12 cellular contexts compared by ENCODE assay signal in the genomic region with DNA sequence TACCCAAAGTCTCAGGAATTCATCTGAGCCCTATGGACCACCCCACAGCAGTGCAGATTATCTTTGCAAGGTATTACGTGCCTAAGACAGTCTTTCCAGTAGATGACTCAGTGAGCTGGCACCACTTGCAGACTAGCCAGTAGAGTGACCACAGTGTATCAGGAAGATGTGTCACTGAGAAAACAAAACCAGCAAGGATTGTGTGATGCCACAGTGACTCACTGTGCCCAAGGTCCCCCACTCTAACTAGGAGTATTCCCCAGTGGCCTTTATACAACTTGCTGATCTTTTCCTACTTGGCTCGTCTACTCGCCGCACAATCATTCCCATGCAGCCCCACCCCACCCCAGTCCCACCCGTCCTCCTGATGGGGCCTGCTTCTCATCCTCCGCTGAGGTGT. TPM values are rescaled to one million over a fixed set of nuclear protein-coding genes. Genes with fewer than 3 reads are reported as not detected.
DNase-seq lines count a peak whose midpoint lies in the region; ATAC-seq and TF ChIP-seq lines count a peak whose summit lies in the region.
"Had no signal": no experiment of that assay in that cellular context is flagged by ENCODE, and none has a peak within 500 bp of the region (broad histone marks: within the 10 kb centered on the region; RNA-seq: fewer than 3 reads in every experiment).

No MANE protein-coding gene starts in this region.

- no peaks in the 10 kb centered on the region for H3K4me1 Mint-ChIP-seq in endothelial cell (ENCODE audit: unreplicated experiment)

- peaks cover 51% of the 10 kb centered on the region for H3F3A ChIP-seq in SK-N-SH (replicated peaks; ENCODE audit: insufficient read depth)
- H3F3A ChIP-seq in MM.1S (ENCODE audit: insufficient read depth, low read length): no peaks in the 10 kb centered on the region

- TF ChIP-seq CTCF in SK-N-SH (IDR thresholded peaks at IDR 0.05) (peak; percentile 38), endothelial cell (IDR thresholded peaks at IDR 0.05; ENCODE audit: unreplicated experiment) (no peak), MM.1S (IDR thresholded peaks at IDR 0.05; ENCODE audit: low read length) (no peak)

- H3K9me3 ChIP-seq in SK-N-SH: no peaks in the 10 kb centered on the region
- H3K9me3 ChIP-seq in MM.1S (replicated peaks; ENCODE audit: insufficient read depth, low read length): no peaks in the 10 kb centered on the region

- H3K36me3 ChIP-seq in SK-N-SH (replicated peaks in 1 of 2; ENCODE audit: control insufficient read depth in 1 of 2, insufficient read depth in 2 of 2, low read length in 1 of 2): no peaks in the 10 kb centered on the region
- no peaks in the 10 kb centered on the region for H3K36me3 ChIP-seq in MM.1S (replicated peaks; ENCODE audit: insufficient read depth, low read length)

- no peaks in the 10 kb centered on the region for H4K20me1 ChIP-seq in SK-N-SH (ENCODE audit: insufficient read depth)
- no peaks in the 10 kb centered on the region for H4K20me1 ChIP-seq in MM.1S (ENCODE audit: insufficient read depth, low read length)

- peaks cover 2% of the 10 kb centered on the region for H3K27me3 Mint-ChIP-seq in endothelial cell (ENCODE audit: unreplicated experiment)

- H3K4me3 ChIP-seq in SK-N-SH (ENCODE audit: low read depth in 2 of 2, low read length in 1 of 2) (no peak overlapping the region; a peak in 1 of 4 replicates), MM.1S (ENCODE audit: low read length) (no peak overlapping the region)

- no peaks in the 10 kb centered on the region for H3K36me3 Mint-ChIP-seq in activated naive CD4-positive, alpha-beta T cell treated with anti-CD3 and anti-CD28 coated beads, Interleukin-2, amount 50 U/mL, for 72 hours
- no peaks in the 10 kb centered on the region for H3K36me3 Mint-ChIP-seq in endothelial cell (ENCODE audit: low read depth, unreplicated experiment)

- no peak for TF ChIP-seq RAD21 in SK-N-SH (IDR thresholded peaks at IDR 0.05; ENCODE audit: low read length)

- H3K4me2 ChIP-seq in SK-N-SH: peak overlapping the region; percentile 71
- H3K4me2 ChIP-seq in MM.1S (ENCODE audit: low read depth, low read length): no peak overlapping the region

- H3K9me2 ChIP-seq in SK-N-SH: no peaks in the 10 kb centered on the region
- H3K9me2 ChIP-seq in MM.1S (replicated peaks; ENCODE audit: insufficient read depth, low read length): no peaks in the 10 kb centered on the region

- H2AFZ ChIP-seq in SK-N-SH (ENCODE audit: low read depth) (no peak overlapping the region), MM.1S (ENCODE audit: low read length) (no peak overlapping the region)

- POLR2A ChIA-PET in SK-N-SH (lab: Yijun Ruan, JAX): no interaction called here

- H3K9ac ChIP-seq in SK-N-SH (peak overlapping the region; percentile 31; the same call in 1 of the 2 replicates), MM.1S (ENCODE audit: low read length) (no peak overlapping the region)

- peaks cover 3 to 37% of the 10 kb centered on the region in 2 experiments; a peak in 3 of 4 replicates for H3K4me1 ChIP-seq in SK-N-SH (ENCODE audit: control insufficient read depth in 1 of 2, insufficient read depth in 2 of 2, low read depth in 1 of 2, low read length in 1 of 2)
- no peaks in the 10 kb centered on the region for H3K4me1 ChIP-seq in MM.1S (ENCODE audit: low read length)

- WGBS in SK-N-SH (ENCODE audit: low lambda C conversion rate): 13% methylated on average over 6 of the region's 6 CpGs

- TF ChIP-seq EP300 in SK-N-SH (IDR thresholded peaks at IDR 0.05; ENCODE audit: borderline replicate concordance in 1 of 2, low read depth in 1 of 2, low read length in 1 of 2): peak in 1 of 2 experiments; percentile 96; a peak in 2 of 4 replicates

- H3K27me3 ChIP-seq in SK-N-SH (ENCODE audit: insufficient read depth): no peaks in the 10 kb centered on the region
- no peaks in the 10 kb centered on the region for H3K27me3 ChIP-seq in MM.1S (replicated peaks; ENCODE audit: insufficient read depth, low read length)

- peak; percentile 96 to 100 for ATAC-seq in activated naive CD4-positive, alpha-beta T cell treated with anti-CD3 and anti-CD28 coated beads, Interleukin-2, amount 50 U/mL, for 72 hours

- H3K79me2 ChIP-seq in SK-N-SH (ENCODE audit: insufficient read depth): peaks cover 6% of the 10 kb centered on the region; the same call in 1 of the 2 replicates
- no peaks in the 10 kb centered on the region for H3K79me2 ChIP-seq in MM.1S (ENCODE audit: low read length)

- CTCF ChIA-PET in SK-N-SH (lab: Yijun Ruan, JAX): interaction anchor here (0.7 to 1.6 kb wide), 4 partner anchors 21 to 439 kb away, joined by 3 to 5 read pairs (median 4); no protein-coding TSS in a partner anchor

- H3K27ac ChIP-seq in SK-N-SH (ENCODE audit: low read depth in 2 of 2, low read length in 1 of 2) (peak overlapping the region in 1 of 2 experiments; percentile 80; a peak in 2 of 4 replicates), MM.1S (ENCODE audit: low read length) (no peak overlapping the region)

- H3K9me3 Mint-ChIP-seq in activated naive CD4-positive, alpha-beta T cell treated with anti-CD3 and anti-CD28 coated beads, Interleukin-2, amount 50 U/mL, for 72 hours: no peaks in the 10 kb centered on the region
- H3K9me3 Mint-ChIP-seq in endothelial cell (ENCODE audit: unreplicated experiment): no peaks in the 10 kb centered on the region

- H3K4me3 Mint-ChIP-seq in endothelial cell (ENCODE audit: unreplicated experiment): no peak overlapping the region

- no peak overlapping the region for H3K27ac Mint-ChIP-seq in activated naive CD4-positive, alpha-beta T cell treated with anti-CD3 and anti-CD28 coated beads, Interleukin-2, amount 50 U/mL, for 72 hours
- no peak overlapping the region for H3K27ac Mint-ChIP-seq in endothelial cell (ENCODE audit: unreplicated experiment)

- peak; percentile 10 to 56 for DNase-seq in activated naive CD4-positive, alpha-beta T cell treated with anti-CD3 and anti-CD28 coated beads, Interleukin-2, amount 50 U/mL, for 72 hours (ENCODE audit: low spot score in 2 of 2)
- no peak for DNase-seq in activated naive CD4-positive, alpha-beta T cell treated with anti-CD3 and anti-CD28 coated beads, Interleukin-2, amount 50 U/mL, for 16 hours
- DNase-seq in SK-N-SH: no peak
- DNase-seq in fibroblast of the conjunctiva (ENCODE audit: low read depth): peak; percentile 88
- peak; percentile 94 for DNase-seq in stromal cell of bone marrow (ENCODE audit: low read depth)
- DNase-seq in superior temporal gyrus (ENCODE audit: extremely low spot score): no peak
- no peak for DNase-seq in endothelial cell (ENCODE audit: low spot score)
- DNase-seq in MM.1S: no peak
- DNase-seq: DND-41, midbrain had no signal

TF ChIP-seq in SK-N-SH, 30 proteins besides CTCF, POLR2A, EP300 and RAD21 (continues in another document):
- TF ChIP-seq, protein P1, sequence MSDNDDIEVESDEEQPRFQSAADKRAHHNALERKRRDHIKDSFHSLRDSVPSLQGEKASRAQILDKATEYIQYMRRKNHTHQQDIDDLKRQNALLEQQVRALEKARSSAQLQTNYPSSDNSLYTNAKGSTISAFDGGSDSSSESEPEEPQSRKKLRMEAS (IDR thresholded peaks at IDR 0.05; ENCODE audit: low read depth): peak; percentile 64; the same call in 1 of the 2 replicates
- TF ChIP-seq POLR2AphosphoS5 (IDR thresholded peaks at IDR 0.05; ENCODE audit: low read depth, low read length) (peak; percentile 79; the same call in 1 of the 2 replicates), FOSL2 (IDR thresholded peaks at IDR 0.05; ENCODE audit: borderline replicate concordance, low read depth) (peak; percentile 98), RCOR1 (IDR thresholded peaks at IDR 0.05; ENCODE audit: low read length) (no peak), RXRA (IDR thresholded peaks at IDR 0.05; ENCODE audit: borderline replicate concordance, low read depth) (peak; percentile 84; the same call in 1 of the 2 replicates)
- TF ChIP-seq, protein P2, sequence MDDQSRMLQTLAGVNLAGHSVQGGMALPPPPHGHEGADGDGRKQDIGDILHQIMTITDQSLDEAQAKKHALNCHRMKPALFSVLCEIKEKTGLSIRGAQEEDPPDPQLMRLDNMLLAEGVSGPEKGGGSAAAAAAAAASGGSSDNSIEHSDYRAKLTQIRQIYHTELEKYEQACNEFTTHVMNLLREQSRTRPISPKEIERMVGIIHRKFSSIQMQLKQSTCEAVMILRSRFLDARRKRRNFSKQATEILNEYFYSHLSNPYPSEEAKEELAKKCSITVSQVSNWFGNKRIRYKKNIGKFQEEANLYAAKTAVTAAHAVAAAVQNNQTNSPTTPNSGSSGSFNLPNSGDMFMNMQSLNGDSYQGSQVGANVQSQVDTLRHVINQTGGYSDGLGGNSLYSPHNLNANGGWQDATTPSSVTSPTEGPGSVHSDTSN (IDR thresholded peaks at IDR 0.05): peak; percentile 87
- TF ChIP-seq, protein P3, sequence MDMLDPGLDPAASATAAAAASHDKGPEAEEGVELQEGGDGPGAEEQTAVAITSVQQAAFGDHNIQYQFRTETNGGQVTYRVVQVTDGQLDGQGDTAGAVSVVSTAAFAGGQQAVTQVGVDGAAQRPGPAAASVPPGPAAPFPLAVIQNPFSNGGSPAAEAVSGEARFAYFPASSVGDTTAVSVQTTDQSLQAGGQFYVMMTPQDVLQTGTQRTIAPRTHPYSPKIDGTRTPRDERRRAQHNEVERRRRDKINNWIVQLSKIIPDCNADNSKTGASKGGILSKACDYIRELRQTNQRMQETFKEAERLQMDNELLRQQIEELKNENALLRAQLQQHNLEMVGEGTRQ (IDR thresholded peaks at IDR 0.05; ENCODE audit: borderline replicate concordance, low read depth, low read length): no peak
- TF ChIP-seq, protein P4, sequence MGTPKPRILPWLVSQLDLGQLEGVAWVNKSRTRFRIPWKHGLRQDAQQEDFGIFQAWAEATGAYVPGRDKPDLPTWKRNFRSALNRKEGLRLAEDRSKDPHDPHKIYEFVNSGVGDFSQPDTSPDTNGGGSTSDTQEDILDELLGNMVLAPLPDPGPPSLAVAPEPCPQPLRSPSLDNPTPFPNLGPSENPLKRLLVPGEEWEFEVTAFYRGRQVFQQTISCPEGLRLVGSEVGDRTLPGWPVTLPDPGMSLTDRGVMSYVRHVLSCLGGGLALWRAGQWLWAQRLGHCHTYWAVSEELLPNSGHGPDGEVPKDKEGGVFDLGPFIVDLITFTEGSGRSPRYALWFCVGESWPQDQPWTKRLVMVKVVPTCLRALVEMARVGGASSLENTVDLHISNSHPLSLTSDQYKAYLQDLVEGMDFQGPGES (IDR thresholded peaks at IDR 0.05; ENCODE audit: low read depth, low read length): no peak

RNA-seq across cellular contexts. Expression of a gene that starts 26.8 kb away (rescaled TPM):
- total RNA-seq in activated naive CD4-positive, alpha-beta T cell treated with anti-CD3 and anti-CD28 coated beads, Interleukin-2, amount 50 U/mL, for 72 hours: 100 to 1,000 TPM; 104 to 119 TPM
- 108 and 123 TPM in 2 replicates for polyA plus RNA-seq in SK-N-SH (2012; rRNA removed)
- 111 and 128 TPM in 2 replicates for polyA plus RNA-seq in SK-N-SH (2012; cell fraction: cytosol; rRNA removed)
- 126 and 178 TPM in 2 replicates for polyA plus RNA-seq in SK-N-SH (2012; cell fraction: nucleus; rRNA removed)
- 2.1 TPM for total RNA-seq in endothelial cell (ENCODE audit: unreplicated experiment)

RNA-seq across cellular contexts. Expression of a gene that starts 46.4 kb away (rescaled TPM):
- total RNA-seq in activated naive CD4-positive, alpha-beta T cell treated with anti-CD3 and anti-CD28 coated beads, Interleukin-2, amount 50 U/mL, for 72 hours: not detected
- not detected in 2 replicates for polyA plus RNA-seq in SK-N-SH (2012; rRNA removed)
- polyA plus RNA-seq in SK-N-SH (2012; cell fraction: cytosol; rRNA removed): 0.03 and 0.08 TPM in 2 replicates
- polyA plus RNA-seq in SK-N-SH (2012; cell fraction: nucleus; rRNA removed): not detected in 2 replicates
- total RNA-seq in endothelial cell (ENCODE audit: unreplicated experiment): not detected
- total RNA-seq: cardiac septum; T-helper 1 cell treated with Interleukin-12 subunit alpha and Interleukin-12 subunit beta and Interleukin-4 antibody, amounts not matched to agents 30 ng/mL and 1 ng/mL, for 36 hours had no signal

Comparison
In these comparisons a context has a peak if more than half of its experiments do, and no peak if none do; other contexts are left out.
1. DNase-seq: peak in activated naive CD4-positive, alpha-beta T cell treated with anti-CD3 and anti-CD28 coated beads, Interleukin-2, amount 50 U/mL, for 72 hours (2 of 2), fibroblast of the conjunctiva (single experiment) and stromal cell of bone marrow (single experiment); none in activated naive CD4-positive, alpha-beta T cell treated with anti-CD3 and anti-CD28 coated beads, Interleukin-2, amount 50 U/mL, for 16 hours (single experiment), SK-N-SH (single experiment), superior temporal gyrus (single experiment), endothelial cell (single experiment) and MM.1S (single experiment).
2. RNA of a gene that starts 26.8 kb away (total RNA-seq): 104 to 119 TPM in activated naive CD4-positive, alpha-beta T cell treated with anti-CD3 and anti-CD28 coated beads, Interleukin-2, amount 50 U/mL, for 72 hours; 2.1 TPM in endothelial cell (single experiment); every median in the first group is over 10 times any median in the second.